27 cellular contexts compared by ENCODE assay signal in the genomic region with DNA sequence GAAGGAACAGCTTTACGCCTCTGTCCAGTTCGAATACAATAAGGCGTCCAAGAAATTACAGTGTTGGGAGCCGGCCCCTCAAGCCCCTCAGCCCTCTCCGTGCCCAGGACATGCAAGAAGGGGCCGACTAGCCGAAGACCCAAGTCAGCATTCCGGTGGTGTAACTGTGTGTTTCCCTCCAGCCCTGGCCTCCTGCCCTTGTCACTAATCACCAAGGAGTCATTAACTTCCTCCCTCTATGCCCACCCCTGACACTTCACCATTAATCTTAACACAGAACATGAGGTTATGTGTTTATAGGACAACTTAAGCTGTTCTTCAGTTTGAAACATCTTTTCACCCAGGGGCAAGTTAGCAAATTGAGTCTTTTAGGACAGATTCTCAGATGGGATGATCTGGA. TPM values are rescaled to one million over a fixed set of nuclear protein-coding genes. Genes with fewer than 3 reads are reported as not detected.
"Had no signal": no experiment of that assay in that cellular context is flagged by ENCODE, and none has a peak within 500 bp of the region (broad histone marks: within the 10 kb centered on the region; RNA-seq: fewer than 3 reads in every experiment).

No MANE protein-coding gene starts in this region.

- DNase-seq: cortex of kidney; dorsolateral prefrontal cortex; effector memory CD4-positive, alpha-beta T cell; glutamatergic neuron; immature natural killer cell; left ventricle myocardium superior; natural killer cell; posterior cingulate gyrus; spleen; stimulated activated CD4-positive, alpha-beta T cell treated with anti-CD3 and anti-CD28 coated beads, Interleukin-15, amount 100 ng/mL, for 24 hours; stimulated activated CD4-positive, alpha-beta T cell treated with anti-CD3 and anti-CD28 coated beads, Interleukin-1b, Interleukin-23, amount 100 ng/mL, for 48 hours; stimulated activated CD4-positive, alpha-beta T cell treated with anti-CD3 and anti-CD28 coated beads, Interleukin-4, amount 100 ng/mL, for 24 hours; stimulated activated naive CD8-positive, alpha-beta T cell treated with anti-CD3 and anti-CD28 coated beads, Interleukin-15, amount 100 ng/mL, for 72 hours; testis; transverse colon had no signal

- H3K27me3 ChIP-seq: dorsolateral prefrontal cortex, esophagus muscularis mucosa, gastroesophageal sphincter, spleen, testis, transverse colon had no signal

- H3K36me3 Mint-ChIP-seq: natural killer cell had no signal

- H3K27me3 Mint-ChIP-seq: central memory CD8-positive, alpha-beta T cell; stimulated activated memory B cell treated with anti-CD40 and anti-IgM and Interleukin-4, amounts not matched to agents 10 μg/mL and 1 μg/mL and 100 μg/mL, for 72 hours; stimulated activated naive CD8-positive, alpha-beta T cell treated with anti-CD3 and anti-CD28 coated beads, Interleukin-15, amount 100 ng/mL, for 72 hours had no signal

- H3K9me3 Mint-ChIP-seq: central memory CD8-positive, alpha-beta T cell; natural killer cell; stimulated activated memory B cell treated with anti-CD40 and anti-IgM and Interleukin-4, amounts not matched to agents 10 μg/mL and 1 μg/mL and 100 μg/mL, for 72 hours; stimulated activated naive CD8-positive, alpha-beta T cell treated with anti-CD3 and anti-CD28 coated beads, Interleukin-15, amount 100 ng/mL, for 72 hours had no signal

- H3K4me3 ChIP-seq: dorsolateral prefrontal cortex, esophagus muscularis mucosa, gastroesophageal sphincter, spleen, testis, transverse colon had no signal

- H3K4me3 Mint-ChIP-seq: central memory CD8-positive, alpha-beta T cell; natural killer cell; stimulated activated memory B cell treated with anti-CD40 and anti-IgM and Interleukin-4, amounts not matched to agents 10 μg/mL and 1 μg/mL and 100 μg/mL, for 72 hours; stimulated activated naive CD8-positive, alpha-beta T cell treated with anti-CD3 and anti-CD28 coated beads, Interleukin-15, amount 100 ng/mL, for 72 hours had no signal

- H3K9me3 ChIP-seq: esophagus muscularis mucosa, gastroesophageal sphincter, spleen, testis, transverse colon had no signal

- H3K27ac ChIP-seq: esophagus muscularis mucosa, gastroesophageal sphincter, testis, transverse colon had no signal

- ATAC-seq: gastroesophageal sphincter; left ventricle myocardium superior; natural killer cell; stimulated activated memory B cell treated with anti-CD40 and anti-IgM and Interleukin-4, amounts not matched to agents 10 μg/mL and 1 μg/mL and 100 μg/mL, for 72 hours; stimulated activated naive CD8-positive, alpha-beta T cell treated with anti-CD3 and anti-CD28 coated beads, Interleukin-15, amount 100 ng/mL, for 72 hours had no signal

- H3K4me1 ChIP-seq: testis had no signal

- H3K27ac Mint-ChIP-seq: stimulated activated memory B cell treated with anti-CD40 and anti-IgM and Interleukin-4, amounts not matched to agents 10 μg/mL and 1 μg/mL and 100 μg/mL, for 72 hours; stimulated activated naive CD8-positive, alpha-beta T cell treated with anti-CD3 and anti-CD28 coated beads, Interleukin-15, amount 100 ng/mL, for 72 hours had no signal

RNA-seq across cellular contexts. Expression of a gene that starts 16.4 kb away (rescaled TPM):
- total RNA-seq: dorsolateral prefrontal cortex, fibroblast of villous mesenchyme, left ventricle myocardium superior, lung microvascular endothelial cell, natural killer cell, osteoblast, pulmonary artery endothelial cell, skeletal muscle tissue had no signal
- polyA plus RNA-seq: keratinocyte had no signal

RNA-seq across cellular contexts. Expression of a gene that starts 31.8 kb away (rescaled TPM):
- total RNA-seq: dorsolateral prefrontal cortex, fibroblast of villous mesenchyme, left ventricle myocardium superior, lung microvascular endothelial cell, mesenteric fat pad, natural killer cell, osteoblast, pulmonary artery endothelial cell, subcutaneous adipose tissue had no signal
- polyA plus RNA-seq: immature natural killer cell, keratinocyte had no signal

RNA-seq across cellular contexts. Expression of a gene that starts 39.7 kb away (rescaled TPM):
- total RNA-seq: fibroblast of villous mesenchyme, lung microvascular endothelial cell, osteoblast, skeletal muscle tissue had no signal
